Comparison of ENCODE assay signal across 18 cellular contexts in genomic region chr2:85523062-85523905, GRCh38. TPM values are rescaled to one million over a fixed set of nuclear protein-coding genes. Genes with fewer than 3 reads are reported as not detected.
DNase-seq lines count a peak whose midpoint lies in the region; TF ChIP-seq lines count a peak whose summit lies in the region.
"Had no signal": no experiment of that assay in that cellular context is flagged by ENCODE, and none has a peak within 500 bp of the region (broad histone marks: within the 10 kb centered on the region; RNA-seq: fewer than 3 reads in every experiment).

No MANE protein-coding gene starts in this region.

- H3K27ac Mint-ChIP-seq in type B pancreatic cell, result peak overlapping the region; percentile 68
- H3K27ac Mint-ChIP-seq: activated CD8-positive, alpha-beta T cell treated with anti-CD3 and anti-CD28 coated beads for 36 hours; activated T-helper 17 cell treated with anti-CD3 and anti-CD28 coated beads, Interleukin-2, amount 50 U/mL, for 72 hours; CD4-positive, alpha-beta memory T cell; natural killer cell treated with Interleukin-12 subunit alpha and Interleukin-12 subunit beta and Interleukin-15 and Interleukin-18, amount 100 ng/mL, for 72 hours had no signal

- H3K27me3 ChIP-seq in dorsolateral prefrontal cortex, result no peaks in the 10 kb centered on the region
- H3K27me3 ChIP-seq in mucosa of rectum (ENCODE audit: control insufficient read depth in 2 of 2, insufficient read depth in 2 of 2, low read length in 2 of 2), result no peaks in the 10 kb centered on the region
- H3K27me3 ChIP-seq in SJCRH30, result peaks cover 4% of the 10 kb centered on the region; the same call in 1 of the 2 replicates

- no peaks in the 10 kb centered on the region for H3K36me3 ChIP-seq in mucosa of rectum (ENCODE audit: control insufficient read depth in 2 of 2, insufficient read depth in 2 of 2, low read length in 2 of 2)
- H3K36me3 ChIP-seq in SJCRH30, result no peaks in the 10 kb centered on the region
- H3K36me3 ChIP-seq: lower lobe of right lung had no signal

- intact Hi-C loops in dorsolateral prefrontal cortex (cut with DNase I), result no loop called here

- peaks cover 17 to 32% of the 10 kb centered on the region in 2 donors for H3K4me1 ChIP-seq in mucosa of rectum (ENCODE audit: control insufficient read depth in 2 of 2, insufficient read depth in 2 of 2, low read length in 2 of 2)
- peaks cover 26% of the 10 kb centered on the region for H3K4me1 ChIP-seq in SJCRH30

- H3K27ac ChIP-seq in dorsolateral prefrontal cortex, result peak overlapping the region in 58 of 59 donors; percentile 5 to 95 (median 87)
- peak overlapping the region; percentile 18 to 27 for H3K27ac ChIP-seq in mucosa of rectum (ENCODE audit: low read depth in 2 of 2, low read length in 2 of 2)
- H3K27ac ChIP-seq in SJCRH30, result no peak overlapping the region

- H3K36me3 Mint-ChIP-seq in type B pancreatic cell, result no peaks in the 10 kb centered on the region
- H3K36me3 Mint-ChIP-seq: CD4-positive, alpha-beta memory T cell; natural killer cell treated with Interleukin-12 subunit alpha and Interleukin-12 subunit beta and Interleukin-15 and Interleukin-18, amount 100 ng/mL, for 72 hours had no signal

- H3K27me3 Mint-ChIP-seq in type B pancreatic cell, result no peaks in the 10 kb centered on the region

- peaks cover 36% of the 10 kb centered on the region for H3K4me1 Mint-ChIP-seq in type B pancreatic cell (ENCODE audit: unreplicated experiment)
- H3K4me1 Mint-ChIP-seq: activated T-helper 17 cell treated with anti-CD3 and anti-CD28 coated beads, Interleukin-2, amount 50 U/mL, for 72 hours; CD4-positive, alpha-beta memory T cell had no signal

- peak overlapping the region in 1 of 2 donors; percentile 3 for H3K9ac ChIP-seq in mucosa of rectum (ENCODE audit: low read depth in 1 of 2, low read length in 2 of 2)

- H3K9me3 Mint-ChIP-seq in type B pancreatic cell, result no peaks in the 10 kb centered on the region
- H3K9me3 Mint-ChIP-seq: activated CD8-positive, alpha-beta T cell treated with anti-CD3 and anti-CD28 coated beads for 36 hours; activated T-helper 17 cell treated with anti-CD3 and anti-CD28 coated beads, Interleukin-2, amount 50 U/mL, for 72 hours; CD4-positive, alpha-beta memory T cell; natural killer cell treated with Interleukin-12 subunit alpha and Interleukin-12 subunit beta and Interleukin-15 and Interleukin-18, amount 100 ng/mL, for 72 hours had no signal

- no peak overlapping the region for H3K4me3 Mint-ChIP-seq in type B pancreatic cell
- H3K4me3 Mint-ChIP-seq: activated CD8-positive, alpha-beta T cell treated with anti-CD3 and anti-CD28 coated beads for 36 hours; activated T-helper 17 cell treated with anti-CD3 and anti-CD28 coated beads, Interleukin-2, amount 50 U/mL, for 72 hours; CD4-positive, alpha-beta memory T cell; natural killer cell treated with Interleukin-12 subunit alpha and Interleukin-12 subunit beta and Interleukin-15 and Interleukin-18, amount 100 ng/mL, for 72 hours had no signal

- H3K9me3 ChIP-seq in mucosa of rectum (ENCODE audit: control insufficient read depth in 2 of 2, low read length in 2 of 2) (no peaks in the 10 kb centered on the region), SJCRH30 (replicated peaks) (no peaks in the 10 kb centered on the region; the same call in 1 of the 2 replicates)
- H3K9me3 ChIP-seq: lower lobe of right lung had no signal

- DNase-seq in DMS53 (lab: John Stamatoyannopoulos, UW), result peak; percentile 65
- DNase-seq in DMS53 treated with DMSO at 0.1 percent for 48 hours (lab: John Stamatoyannopoulos, UW; ENCODE audit: unreplicated experiment), result no peak
- DNase-seq in dorsolateral prefrontal cortex, result no peak
- DNase-seq in type B pancreatic cell (ENCODE audit: extremely low spot score, unreplicated experiment), result no peak
- no peak for DNase-seq in CD1c-positive myeloid dendritic cell (ENCODE audit: extremely low spot score)
- DNase-seq in SJCRH30, result no peak
- no peak for DNase-seq in GM19238 (ENCODE audit: insufficient read length, low spot score)
- DNase-seq: 8988T; activated CD8-positive, alpha-beta T cell treated with anti-CD3 and anti-CD28 coated beads for 36 hours; CD4-positive, alpha-beta memory T cell; EL; lower lobe of right lung; NCI-H1105 treated with DMSO at 0.1 percent for 48 hours; NCI-H2171; stimulated activated CD4-positive, alpha-beta T cell treated with anti-CD3 and anti-CD28 coated beads, Interleukin-4, amount 100 ng/mL, for 24 hours had no signal

- TF ChIP-seq CTCF in dorsolateral prefrontal cortex (IDR thresholded peaks at IDR 0.05 in 54 of 56, conservative IDR thresholded peaks at IDR 0.05 in 2 of 56; ENCODE audit: low read depth in 1 of 56, partially characterized antibody in 56 of 56) (no peak), type B pancreatic cell (conservative IDR thresholded peaks at IDR 0.05) (no peak)

- H3K4me3 ChIP-seq in dorsolateral prefrontal cortex (no peak overlapping the region), mucosa of rectum (ENCODE audit: low read length in 2 of 2) (no peak overlapping the region), SJCRH30 (no peak overlapping the region)
- H3K4me3 ChIP-seq: lower lobe of right lung had no signal

RNA-seq across cellular contexts. Expression of gene MAT2A, which starts 15.7 kb away (rescaled TPM):
- 100 to 1,000 TPM; 193 to 562 (median 276) TPM for total RNA-seq in dorsolateral prefrontal cortex
- total RNA-seq in type B pancreatic cell (ENCODE audit: low replicate concordance), result 209 and 403 TPM in 2 replicates
- total RNA-seq in SJCRH30 (2014; rRNA removed; shearing (Covaris generic)), result 218 and 291 TPM in 2 replicates

RNA-seq across cellular contexts. Expression of gene GGCX, which starts 38.0 kb away (rescaled TPM):
- total RNA-seq in dorsolateral prefrontal cortex (10 to 100 TPM; 24.6 to 53.8 (median 36.1) TPM), type B pancreatic cell (ENCODE audit: low replicate concordance) (62.6 and 76.2 TPM in 2 replicates)
- 37.0 and 38.9 TPM in 2 replicates for total RNA-seq in SJCRH30 (2014; rRNA removed; shearing (Covaris generic))

RNA-seq across cellular contexts. Expression of gene VAMP8, which starts 54.1 kb away (rescaled TPM):
- total RNA-seq in dorsolateral prefrontal cortex (10 to 100 TPM in 34 of 120 experiments, 1 to 10 TPM in 86; 2.5 to 33.7 (median 7.4) TPM), type B pancreatic cell (ENCODE audit: low replicate concordance) (62.8 and 157 TPM in 2 replicates)
- total RNA-seq in SJCRH30 (2014; rRNA removed; shearing (Covaris generic)), result 51.3 and 54.7 TPM in 2 replicates
